Comparison of ENCODE assay signal across 8 cellular contexts in the genomic region with DNA sequence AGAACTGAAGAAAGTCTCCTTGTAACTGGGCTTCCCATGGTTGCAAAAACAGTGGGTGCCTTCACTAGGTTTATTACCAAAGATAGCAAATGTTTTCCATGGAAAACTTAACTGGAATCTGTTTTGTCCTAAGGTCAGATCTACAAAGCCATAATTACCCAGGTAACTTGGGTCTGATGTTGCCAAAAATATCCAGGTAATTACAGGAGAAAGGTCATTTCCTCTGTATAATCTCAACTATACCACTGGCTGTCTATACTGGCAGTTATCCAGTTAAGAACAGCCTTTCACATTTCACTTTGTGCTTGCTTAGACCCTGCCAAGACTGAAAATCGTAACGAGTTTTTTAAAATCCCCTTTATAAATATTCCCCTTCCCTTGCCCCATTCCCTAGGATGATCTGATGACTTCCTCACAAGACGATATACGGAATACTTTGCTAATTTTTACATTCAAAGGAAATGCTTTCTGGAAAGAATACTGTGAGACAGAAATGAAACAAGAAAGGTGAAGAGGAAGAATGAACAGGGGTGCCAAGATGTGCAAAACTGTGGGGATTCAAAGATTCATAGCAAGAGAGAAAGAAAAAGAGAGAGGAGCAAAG.
DNase-seq lines count a peak whose midpoint lies in the region; ATAC-seq and TF ChIP-seq lines count a peak whose summit lies in the region.

No MANE protein-coding gene starts in this region.

- intact Hi-C loops in activated B cell treated with CpG ODN at 0.5 μM for 24 hours (cut with micrococcal nuclease) = loop anchor here (2.0 kb wide), 2 partner anchors 36 to 46 kb away; no protein-coding TSS in a partner anchor
- intact Hi-C loops in sciatic nerve (cut with DNase I) = no loop called here

- H3K9me3 Mint-ChIP-seq in activated B cell treated with CpG ODN at 0.5 μM for 24 hours (no peaks in the 10 kb centered on the region), immature natural killer cell (peaks cover 0 to 1% (median 0%) of the 10 kb centered on the region in 6 donors)
- H3K9me3 Mint-ChIP-seq in stimulated activated memory B cell treated with anti-CD40 and anti-IgM and Interleukin-4, amounts not matched to agents 10 μg/mL and 1 μg/mL and 100 μg/mL, for 72 hours = no peaks in the 10 kb centered on the region

- H3K27ac Mint-ChIP-seq in activated B cell treated with CpG ODN at 0.5 μM for 24 hours = peak overlapping the region; percentile 33
- H3K27ac Mint-ChIP-seq in immature natural killer cell = peak overlapping the region; percentile 41 to 93 (median 84)
- H3K27ac Mint-ChIP-seq in stimulated activated memory B cell treated with anti-CD40 and anti-IgM and Interleukin-4, amounts not matched to agents 10 μg/mL and 1 μg/mL and 100 μg/mL, for 72 hours = no peak overlapping the region

- DNase-seq in NCI-H2029 (lab: John Stamatoyannopoulos, UW) (peak; percentile 44), NCI-H2029 treated with DMSO at 0.1 percent for 48 hours (lab: John Stamatoyannopoulos, UW) (no peak), activated B cell treated with CpG ODN at 0.5 μM for 24 hours (no peak), immature natural killer cell (no peak), sciatic nerve (ENCODE audit: low spot score) (no peak)

- H3K4me3 Mint-ChIP-seq in activated B cell treated with CpG ODN at 0.5 μM for 24 hours (peak overlapping the region; percentile 74), immature natural killer cell (peak overlapping the region; percentile 79 to 89 (median 87))
- peak overlapping the region; percentile 69 for H3K4me3 Mint-ChIP-seq in stimulated activated memory B cell treated with anti-CD40 and anti-IgM and Interleukin-4, amounts not matched to agents 10 μg/mL and 1 μg/mL and 100 μg/mL, for 72 hours

- H3K36me3 Mint-ChIP-seq in activated B cell treated with CpG ODN at 0.5 μM for 24 hours (ENCODE audit: low read depth) (no peaks in the 10 kb centered on the region), immature natural killer cell (no peaks in the 10 kb centered on the region)
- no peaks in the 10 kb centered on the region for H3K36me3 Mint-ChIP-seq in stimulated activated memory B cell treated with anti-CD40 and anti-IgM and Interleukin-4, amounts not matched to agents 10 μg/mL and 1 μg/mL and 100 μg/mL, for 72 hours

- no peak for TF ChIP-seq CTCF in activated B cell treated with CpG ODN at 0.5 μM for 24 hours (IDR thresholded peaks at IDR 0.05)

- CTCF ChIA-PET in activated B cell treated with CpG ODN at 0.5 μM for 24 hours (lab: Charles Lee) = interaction anchor here (0.8 to 2.0 kb wide), 4 partner anchors 10 to 315 kb away, joined by 3 to 14 read pairs (median 6); no protein-coding TSS in a partner anchor

- H3K27me3 Mint-ChIP-seq in activated B cell treated with CpG ODN at 0.5 μM for 24 hours (peaks cover 14% of the 10 kb centered on the region), immature natural killer cell (ENCODE audit: low read depth in 3 of 3) (peaks cover 7 to 21% (median 19%) of the 10 kb centered on the region in 3 donors)
- peaks cover 56% of the 10 kb centered on the region for H3K27me3 Mint-ChIP-seq in stimulated activated memory B cell treated with anti-CD40 and anti-IgM and Interleukin-4, amounts not matched to agents 10 μg/mL and 1 μg/mL and 100 μg/mL, for 72 hours

- H3K4me1 Mint-ChIP-seq in activated B cell treated with CpG ODN at 0.5 μM for 24 hours (peaks cover 26% of the 10 kb centered on the region), immature natural killer cell (peaks cover 18 to 37% of the 10 kb centered on the region in 2 donors)
- peaks cover 19% of the 10 kb centered on the region for H3K4me1 Mint-ChIP-seq in stimulated activated memory B cell treated with anti-CD40 and anti-IgM and Interleukin-4, amounts not matched to agents 10 μg/mL and 1 μg/mL and 100 μg/mL, for 72 hours

- POLR2A ChIA-PET in activated B cell treated with CpG ODN at 0.5 μM for 24 hours (lab: Charles Lee) = interaction anchor here (1.1 kb wide), 1 partner anchor 108 kb away, joined by 3 read pairs; no protein-coding TSS in a partner anchor

- ATAC-seq in activated B cell treated with CpG ODN at 0.5 μM for 24 hours (ENCODE audit: low read depth) (no peak), GM18861 (IDR thresholded peaks at IDR 0.05; ENCODE audit: unreplicated experiment) (no peak), sciatic nerve (no peak), GM18868 (IDR thresholded peaks at IDR 0.05; ENCODE audit: unreplicated experiment) (no peak)
- ATAC-seq in stimulated activated memory B cell treated with anti-CD40 and anti-IgM and Interleukin-4, amounts not matched to agents 10 μg/mL and 1 μg/mL and 100 μg/mL, for 72 hours = no peak
